In genomic region chr9:36924071-36924470, GRCh38 we compare ENCODE assay signal across 9 cellular contexts.
A peak's percentile ranks its signal among the peaks of the same experiment; 100 is the strongest.
DNase-seq lines count a peak whose midpoint lies in the region; ATAC-seq, FAIRE-seq and TF ChIP-seq lines count a peak whose summit lies in the region.
"Had no signal": no experiment of that assay in that cellular context is flagged by ENCODE, and none has a peak within 500 bp of the region (broad histone marks: within the 10 kb centered on the region; RNA-seq: fewer than 3 reads in every experiment).

No MANE protein-coding gene starts in this region.

- no peaks in the 10 kb centered on the region for H3K4me1 Mint-ChIP-seq in neural progenitor cell
- H3K4me1 Mint-ChIP-seq: neural crest cell had no signal

- H3K27me3 ChIP-seq in keratinocyte (ENCODE audit: control insufficient read depth, extremely low read depth, insufficient read depth, low read length) (no peaks in the 10 kb centered on the region), neural progenitor cell (no peaks in the 10 kb centered on the region)

- POLR2A ChIA-PET in HEK293 (lab: Yijun Ruan, JAX), result no interaction called here

- no peak overlapping the region for H3K4me3 Mint-ChIP-seq in neural progenitor cell
- H3K4me3 Mint-ChIP-seq: neural crest cell had no signal

- peak; percentile 88 for DNase-seq in EL
- peak; percentile 71 to 83 for DNase-seq in SW 1271 (lab: John Stamatoyannopoulos, UW)
- peak; percentile 77 for DNase-seq in keratinocyte (ENCODE audit: low read depth, low spot score)
- DNase-seq in neural progenitor cell (ENCODE audit: low spot score), result no peak
- DNase-seq in KG1 (lab: John Stamatoyannopoulos, UW), result no peak
- DNase-seq in kidney, result no peak

- H3K9me3 ChIP-seq in HEK293 (ENCODE audit: control insufficient read depth, insufficient read depth, low read depth, low read length), result no peaks in the 10 kb centered on the region
- no peaks in the 10 kb centered on the region for H3K9me3 ChIP-seq in keratinocyte (ENCODE audit: control insufficient read depth, low read depth, low read length)
- no peaks in the 10 kb centered on the region for H3K9me3 ChIP-seq in neural progenitor cell (ENCODE audit: low read depth)
- peaks cover 0 to 2% of the 10 kb centered on the region in 2 donors for H3K9me3 ChIP-seq in kidney (ENCODE audit: control insufficient read depth in 1 of 2, low read length in 2 of 2)

- H3K27me3 Mint-ChIP-seq in neural progenitor cell (ENCODE audit: insufficient read depth, low read depth), result peaks cover 3% of the 10 kb centered on the region

- H3K4me1 ChIP-seq in HEK293 (ENCODE audit: control insufficient read depth, insufficient read depth, low read length) (peaks cover 17% of the 10 kb centered on the region), keratinocyte (ENCODE audit: control insufficient read depth, extremely low read depth, insufficient read depth, low read length) (peaks cover 36% of the 10 kb centered on the region), neural progenitor cell (no peaks in the 10 kb centered on the region), kidney (ENCODE audit: control insufficient read depth in 1 of 2, insufficient read depth in 1 of 2, low read depth in 1 of 2, low read length in 2 of 2) (no peaks in the 10 kb centered on the region)

- no peaks in the 10 kb centered on the region for H3K79me2 ChIP-seq in keratinocyte (ENCODE audit: control insufficient read depth, insufficient read depth, low read length)
- no peaks in the 10 kb centered on the region for H3K79me2 ChIP-seq in neural progenitor cell (ENCODE audit: low read depth)

- intact Hi-C loops in kidney (cut with DNase I), result no loop called here

- H3K4me2 ChIP-seq in keratinocyte (ENCODE audit: control insufficient read depth, extremely low read depth, insufficient read depth, low read depth, low read length), result peak overlapping the region; percentile 49
- H3K4me2 ChIP-seq in neural progenitor cell, result no peak overlapping the region

- H3K27ac ChIP-seq in HEK293 (ENCODE audit: extremely low read depth, low read depth, low read length) (no peak overlapping the region), keratinocyte (ENCODE audit: control insufficient read depth, insufficient read depth, low read length) (no peak overlapping the region), neural progenitor cell (no peak overlapping the region), kidney (ENCODE audit: low read depth in 2 of 2, low read length in 2 of 2) (no peak overlapping the region)

- H3K36me3 Mint-ChIP-seq in neural progenitor cell, result peaks cover 16% of the 10 kb centered on the region

- no peak overlapping the region for H3K27ac Mint-ChIP-seq in neural progenitor cell

- FAIRE-seq in keratinocyte (lab: Jason Lieb, UNC) (peak; percentile 99), kidney (lab: Jason Lieb, UNC) (no peak)

- no peak for ATAC-seq in GM21529 (IDR thresholded peaks at IDR 0.05; ENCODE audit: unreplicated experiment)

- H3K4me3 ChIP-seq in HEK293 (ENCODE audit: low read depth, low read length) (no peak overlapping the region), keratinocyte (ENCODE audit: control insufficient read depth in 2 of 3, extremely low read depth in 1 of 3, insufficient read depth in 2 of 3, low read depth in 1 of 3, low read length in 3 of 3) (no peak overlapping the region), neural progenitor cell (no peak overlapping the region), kidney (ENCODE audit: low read length in 2 of 2) (no peak overlapping the region)

- dilution Hi-C loops in keratinocyte (cut with MboI; ENCODE audit: extremely low pct_ligation_motif_present, low sequenced_read_pairs), result no loop called here

- H4K20me1 ChIP-seq in keratinocyte (ENCODE audit: control insufficient read depth, extremely low read depth, insufficient read depth, low read length) (no peaks in the 10 kb centered on the region), neural progenitor cell (ENCODE audit: low read depth) (no peaks in the 10 kb centered on the region)

- H3K9ac ChIP-seq in keratinocyte (ENCODE audit: control insufficient read depth, extremely low read depth, insufficient read depth, low read length) (no peak overlapping the region), neural progenitor cell (no peak overlapping the region), kidney (ENCODE audit: low read length in 2 of 2) (no peak overlapping the region)

- no peaks in the 10 kb centered on the region for H3K9me3 Mint-ChIP-seq in neural progenitor cell

- H3F3A ChIP-seq in neural progenitor cell (ENCODE audit: low read depth), result no peaks in the 10 kb centered on the region

- peaks cover 2% of the 10 kb centered on the region for H3K9me1 ChIP-seq in keratinocyte (ENCODE audit: control insufficient read depth, extremely low read depth, insufficient read depth, low read length)

- H3K36me3 ChIP-seq in HEK293 (ENCODE audit: control insufficient read depth in 2 of 2, insufficient read depth in 1 of 2, low read length in 2 of 2) (no peaks in the 10 kb centered on the region), keratinocyte (ENCODE audit: control insufficient read depth in 2 of 2, extremely low read depth in 1 of 2, insufficient read depth in 2 of 2, low read length in 2 of 2) (no peaks in the 10 kb centered on the region), neural progenitor cell (no peaks in the 10 kb centered on the region), kidney (ENCODE audit: control insufficient read depth in 1 of 2, insufficient read depth in 2 of 2, low read length in 2 of 2) (no peaks in the 10 kb centered on the region)

- no peak for TF ChIP-seq CTCF in HEK293 (tag by site-specific recombination; IDR thresholded peaks at IDR 0.05)
- no peak for TF ChIP-seq CTCF in keratinocyte (optimal IDR thresholded peaks at IDR 0.05 in 1 of 3, IDR thresholded peaks at IDR 0.05 in 1 of 3, conservative IDR thresholded peaks at IDR 0.05 in 1 of 3; ENCODE audit: extremely low read depth in 1 of 3, insufficient read depth in 2 of 3, low read length in 3 of 3)
- TF ChIP-seq CTCF in neural progenitor cell (IDR thresholded peaks at IDR 0.05), result no peak
- TF ChIP-seq CTCF in kidney (IDR thresholded peaks at IDR 0.05; ENCODE audit: borderline replicate concordance, extremely low read depth, insufficient read depth), result no peak

- H2AFZ ChIP-seq in keratinocyte (ENCODE audit: control insufficient read depth, low read length) (no peak overlapping the region), neural progenitor cell (replicated peaks) (no peak overlapping the region)

- CTCF ChIA-PET in HEK293 (lab: Yijun Ruan, JAX), result no interaction called here

TF ChIP-seq in HEK293, 187 proteins besides CTCF, POLR2A, EP300 and RAD21 (continues in another document):
- TF ChIP-seq ZNF362 (tag by site-specific recombination; IDR thresholded peaks at IDR 0.05) (no peak), ZNF366 (tag by site-specific recombination; conservative IDR thresholded peaks at IDR 0.05) (0 out of 2 replicates have a peak, but pooled peaks have one; percentile 35), HIC1 (tag by site-specific recombination; IDR thresholded peaks at IDR 0.05) (peak; percentile 59), KLF7 (tag by site-specific recombination; IDR thresholded peaks at IDR 0.05; ENCODE audit: borderline replicate concordance) (no peak), ZIC2 (tag by site-specific recombination; IDR thresholded peaks at IDR 0.05) (no peak), GFI1B (tag by site-specific recombination; IDR thresholded peaks at IDR 0.05) (peak; percentile 86), ZNF148 (tag by site-specific recombination; IDR thresholded peaks at IDR 0.05; ENCODE audit: borderline replicate concordance) (no peak), ZFP3 (tag by site-specific recombination; IDR thresholded peaks at IDR 0.05; ENCODE audit: low read depth) (no peak)

Comparison
In these comparisons a context has a peak if more than half of its experiments do, and no peak if none do; other contexts are left out.
1. DNase-seq: peak in EL (single experiment), SW 1271 (2 of 2) and keratinocyte (single experiment); none in neural progenitor cell (single experiment), KG1 (single experiment) and kidney (single experiment).